Comparison of ENCODE assay signal across 26 cellular contexts in genomic region chr1:16422041-16422440, GRCh38. TPM values are rescaled to one million over a fixed set of nuclear protein-coding genes. Genes with fewer than 3 reads are reported as not detected.
"Had no signal": no experiment of that assay in that cellular context is flagged by ENCODE, and none has a peak within 500 bp of the region (broad histone marks: within the 10 kb centered on the region; RNA-seq: fewer than 3 reads in every experiment).

No MANE protein-coding gene starts in this region.

- ATAC-seq: gastrocnemius medialis; heart right ventricle; psoas muscle; right lobe of liver; stimulated activated naive B cell treated with anti-CD40 and anti-IgM and Interleukin-4, amounts not matched to agents 10 μg/mL and 1 μg/mL and 100 μg/mL, for 72 hours had no signal

- H3K27ac ChIP-seq: epithelial cell of prostate, esophagus muscularis mucosa, gastrocnemius medialis, neutrophil, psoas muscle, right lobe of liver, testis, tibial nerve, upper lobe of right lung, vagina had no signal

- H3K27me3 ChIP-seq: gastrocnemius medialis, neutrophil, right lobe of liver, testis, tibial nerve, upper lobe of right lung, vagina had no signal

- H3K27ac Mint-ChIP-seq: nephron progenitor cell had no signal

- H3K4me3 Mint-ChIP-seq: nephron progenitor cell; stimulated activated naive B cell treated with anti-CD40 and anti-IgM and Interleukin-4, amounts not matched to agents 10 μg/mL and 1 μg/mL and 100 μg/mL, for 72 hours had no signal

- H3K27me3 Mint-ChIP-seq: stimulated activated naive CD8-positive, alpha-beta T cell treated with anti-CD3 and anti-CD28 coated beads, Interleukin-15, amount 100 ng/mL, for 72 hours had no signal

- H3K9me3 Mint-ChIP-seq: naive B cell; nephron progenitor cell; stimulated activated naive B cell treated with anti-CD40 and anti-IgM and Interleukin-4, amounts not matched to agents 10 μg/mL and 1 μg/mL and 100 μg/mL, for 72 hours had no signal

- H3K36me3 ChIP-seq: esophagus muscularis mucosa, gastrocnemius medialis, heart right ventricle, neutrophil, right lobe of liver, tibial nerve, upper lobe of right lung, vagina had no signal

- DNase-seq: effector memory CD4-positive, alpha-beta T cell; gastrocnemius medialis; heart right ventricle; hypothalamus; kidney glomerular epithelial cell; mesendoderm; naive B cell; nephron progenitor cell; psoas muscle; retina; right lobe of liver; stimulated activated CD4-positive, alpha-beta T cell treated with anti-CD3 and anti-CD28 coated beads, Interleukin-15, amount 100 ng/mL, for 24 hours; stimulated activated CD4-positive, alpha-beta T cell treated with anti-CD3 and anti-CD28 coated beads, Interleukin-1b, Interleukin-23, amount 100 ng/mL, for 48 hours; stimulated activated CD4-positive, alpha-beta T cell treated with anti-CD3 and anti-CD28 coated beads, Interleukin-4, amount 100 ng/mL, for 24 hours; stimulated activated naive B cell treated with anti-CD40 and anti-IgM and Interleukin-4, amounts not matched to agents 10 μg/mL and 1 μg/mL and 100 μg/mL, for 72 hours; stimulated activated naive CD8-positive, alpha-beta T cell treated with anti-CD3 and anti-CD28 coated beads, Interleukin-15, amount 100 ng/mL, for 72 hours; testis; upper lobe of right lung had no signal

- H3K4me3 ChIP-seq: esophagus muscularis mucosa, gastrocnemius medialis, heart right ventricle, psoas muscle, right lobe of liver, testis, tibial nerve, upper lobe of right lung, vagina had no signal

- H3K4me1 ChIP-seq: esophagus muscularis mucosa, gastrocnemius medialis, psoas muscle, testis, tibial nerve, upper lobe of right lung, vagina had no signal

- H3K9me3 ChIP-seq: esophagus muscularis mucosa, gastrocnemius medialis, heart right ventricle, neutrophil, psoas muscle, right lobe of liver, testis, tibial nerve, upper lobe of right lung, vagina had no signal

- H3K36me3 Mint-ChIP-seq: naive B cell; stimulated activated naive B cell treated with anti-CD40 and anti-IgM and Interleukin-4, amounts not matched to agents 10 μg/mL and 1 μg/mL and 100 μg/mL, for 72 hours had no signal

RNA-seq across cellular contexts. Expression of gene SPATA21, which starts 15.2 kb away (rescaled TPM):
- total RNA-seq: esophagus muscularis mucosa, gastrocnemius medialis, heart right ventricle, lung microvascular endothelial cell, osteoblast, psoas muscle, subcutaneous adipose tissue, tibial nerve, upper lobe of right lung, vagina had no signal
